8 cellular contexts compared by ENCODE assay signal in genomic region chr9:121267689-121268597, GRCh38. TPM values are rescaled to one million over a fixed set of nuclear protein-coding genes. Genes with fewer than 3 reads are reported as not detected.
DNase-seq lines count a peak whose midpoint lies in the region; ATAC-seq and TF ChIP-seq lines count a peak whose summit lies in the region.

Gene GSN (plus strand): TSS chr9:121268162. CDS start chr9:121301972, 33,810 bp downstream.

- no peak within 1 kb of the TSS for H3K27ac Mint-ChIP-seq in activated CD4-positive, alpha-beta memory T cell treated with anti-CD3 and anti-CD28 coated beads, Interleukin-2, amount 10 ng/mL, durations not matched to agents 7 days and 5 days

- peaks cover 18% of the 10 kb centered on the region for H3K4me1 Mint-ChIP-seq in activated CD4-positive, alpha-beta memory T cell treated with anti-CD3 and anti-CD28 coated beads, Interleukin-2, amount 10 ng/mL, durations not matched to agents 7 days and 5 days

- peaks cover 17% of the 10 kb centered on the region for H3K27me3 Mint-ChIP-seq in activated CD4-positive, alpha-beta memory T cell treated with anti-CD3 and anti-CD28 coated beads, Interleukin-2, amount 10 ng/mL, durations not matched to agents 7 days and 5 days

- H3K9me3 ChIP-seq in lower lobe of right lung, result no peaks in the 10 kb centered on the region

- H3K36me3 ChIP-seq in lower lobe of right lung, result no peaks in the 10 kb centered on the region

- peak within 1 kb of the TSS; percentile 66 for H3K4me3 Mint-ChIP-seq in activated CD4-positive, alpha-beta memory T cell treated with anti-CD3 and anti-CD28 coated beads, Interleukin-2, amount 10 ng/mL, durations not matched to agents 7 days and 5 days

- peak within 1 kb of the TSS; percentile 80 for H3K4me3 ChIP-seq in lower lobe of right lung

- in situ Hi-C loops in GM13977 (cut with MboI; ENCODE audit: low pct_unique_long_range_greater_than_20kb, low sequenced_read_pairs, unreplicated experiment), result no loop called here

- no peaks in the 10 kb centered on the region for H3K9me3 Mint-ChIP-seq in activated CD4-positive, alpha-beta memory T cell treated with anti-CD3 and anti-CD28 coated beads, Interleukin-2, amount 10 ng/mL, durations not matched to agents 7 days and 5 days

- POLR2A ChIA-PET in activated CD4-positive, alpha-beta memory T cell treated with anti-CD3 and anti-CD28 coated beads, Interleukin-2, amount 10 ng/mL, durations not matched to agents 7 days and 5 days (lab: Charles Lee), result interaction anchor here (1.8 kb wide), 1 partner anchor 10 kb away, joined by 5 read pairs; no protein-coding TSS in a partner anchor

- CTCF ChIA-PET in activated CD4-positive, alpha-beta memory T cell treated with anti-CD3 and anti-CD28 coated beads, Interleukin-2, amount 10 ng/mL, durations not matched to agents 7 days and 5 days (lab: Charles Lee), result interaction anchor here (0.7 to 4.4 kb wide), 3 partner anchors 10 to 55 kb away, joined by 3 to 31 read pairs (median 6); no protein-coding TSS in a partner anchor

- DNase-seq in GM13977 (ENCODE audit: low spot score), result peak; percentile 87
- DNase-seq in NCI-H2196 treated with DMSO at 0.1 percent for 48 hours (lab: John Stamatoyannopoulos, UW; ENCODE audit: unreplicated experiment), result peak; percentile 46
- DNase-seq in activated CD4-positive, alpha-beta memory T cell treated with anti-CD3 and anti-CD28 coated beads, Interleukin-2, amount 10 ng/mL, durations not matched to agents 7 days and 5 days, result peak; percentile 69
- peak; percentile 14 for DNase-seq in effector CD8-positive, alpha-beta T cell (lab: John Stamatoyannopoulos, UW)
- DNase-seq in lower lobe of right lung, result peak; percentile 87
- DNase-seq in stimulated activated CD4-positive, alpha-beta T cell treated with anti-CD3 and anti-CD28 coated beads, TNF-alpha, amount 100 ng/mL, for 4 hours (ENCODE audit: low read depth in 3 of 3), result peak in 2 of 3 experiments; percentile 13 to 18

- no peaks in the 10 kb centered on the region for H3K36me3 Mint-ChIP-seq in activated CD4-positive, alpha-beta memory T cell treated with anti-CD3 and anti-CD28 coated beads, Interleukin-2, amount 10 ng/mL, durations not matched to agents 7 days and 5 days (ENCODE audit: low read depth)

- ATAC-seq in HG02763 (IDR thresholded peaks at IDR 0.05; ENCODE audit: unreplicated experiment) (peak; percentile 71), lower lobe of right lung (peak; percentile 94 to 95), GM18517 (IDR thresholded peaks at IDR 0.05; ENCODE audit: unreplicated experiment) (no peak)

- peaks cover 53% of the 10 kb centered on the region for H3K4me1 ChIP-seq in lower lobe of right lung

- peak within 1 kb of the TSS; percentile 81 for H3K27ac ChIP-seq in lower lobe of right lung

- intact Hi-C loops in lower lobe of right lung (cut with DNase I), result no loop called here

- TF ChIP-seq CTCF in GM13977 (IDR thresholded peaks at IDR 0.05; ENCODE audit: extremely low read depth, insufficient read depth, missing control alignments) (no peak), lower lobe of right lung (IDR thresholded peaks at IDR 0.05) (peak; percentile 28)

- no peaks in the 10 kb centered on the region for H3K27me3 ChIP-seq in lower lobe of right lung (ENCODE audit: low read depth)

RNA-seq across cellular contexts. Expression of gene GSN, which starts in this region (rescaled TPM):
- total RNA-seq in activated CD4-positive, alpha-beta memory T cell treated with anti-CD3 and anti-CD28 coated beads, Interleukin-2, amount 10 ng/mL, durations not matched to agents 7 days and 5 days, result 1 to 10 TPM; 5.8 to 6.0 TPM
- 388 TPM for total RNA-seq in lower lobe of right lung

Comparison
In these comparisons a context has a peak if more than half of its experiments do, and no peak if none do; other contexts are left out.
1. RNA of gene GSN (total RNA-seq): 388 TPM in lower lobe of right lung (single experiment); 5.8 to 6.0 TPM in activated CD4-positive, alpha-beta memory T cell treated with anti-CD3 and anti-CD28 coated beads, Interleukin-2, amount 10 ng/mL, durations not matched to agents 7 days and 5 days; every median in the first group is over 10 times any median in the second.
2. DNase-seq: peak in every context shown above with its lines; median percentile 87 in GM13977; 87 in lower lobe of right lung; 69 in activated CD4-positive, alpha-beta memory T cell treated with anti-CD3 and anti-CD28 coated beads, Interleukin-2, amount 10 ng/mL, durations not matched to agents 7 days and 5 days; 46 in NCI-H2196 treated with DMSO at 0.1 percent for 48 hours; 16 in stimulated activated CD4-positive, alpha-beta T cell treated with anti-CD3 and anti-CD28 coated beads, TNF-alpha, amount 100 ng/mL, for 4 hours; 14 in effector CD8-positive, alpha-beta T cell.